Comparison of ENCODE assay signal across 8 cellular contexts in the genomic region with DNA sequence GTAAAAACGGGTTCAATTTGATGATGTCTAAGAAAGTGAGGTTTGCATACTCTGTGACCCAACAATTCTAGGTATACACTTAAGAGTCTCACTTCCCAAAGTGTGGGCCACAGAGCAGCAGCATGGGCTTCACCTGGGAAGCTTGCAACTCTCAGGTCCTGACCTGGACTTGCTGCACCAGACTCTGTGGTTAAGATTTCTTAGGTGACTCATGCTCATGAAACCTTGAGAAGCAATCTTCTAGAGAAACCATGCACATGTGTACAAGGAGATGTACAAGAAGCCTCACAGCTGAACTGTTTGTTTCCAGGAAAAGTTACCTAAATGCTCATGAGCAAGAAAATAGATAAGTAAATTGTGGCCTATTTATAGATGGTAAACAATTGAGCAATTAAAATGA. TPM values are rescaled to one million over a fixed set of nuclear protein-coding genes. Genes with fewer than 3 reads are reported as not detected.
DNase-seq lines count a peak whose midpoint lies in the region; ATAC-seq and TF ChIP-seq lines count a peak whose summit lies in the region.

No MANE protein-coding gene starts in this region.

- TF ChIP-seq POLR2A in esophagus muscularis mucosa (IDR thresholded peaks at IDR 0.05; ENCODE audit: low read depth), result no peak

- no peaks in the 10 kb centered on the region for H3K79me2 ChIP-seq in osteoblast (ENCODE audit: insufficient read depth, low read length)

- H3K27ac ChIP-seq in brain microvascular endothelial cell (no peak overlapping the region), esophagus muscularis mucosa (replicated peaks in 1 of 4) (no peak overlapping the region), osteoblast (ENCODE audit: low read depth, low read length) (no peak overlapping the region)

- TF ChIP-seq CTCF in brain microvascular endothelial cell (IDR thresholded peaks at IDR 0.05; ENCODE audit: low read depth, low read length, missing control alignments), result no peak
- TF ChIP-seq CTCF in esophagus muscularis mucosa (IDR thresholded peaks at IDR 0.05), result no peak
- no peak for TF ChIP-seq CTCF in osteoblast (IDR thresholded peaks at IDR 0.05; ENCODE audit: extremely low read depth, low read depth, low read length)

- H3K36me3 ChIP-seq in brain microvascular endothelial cell (replicated peaks), result peaks cover 3% of the 10 kb centered on the region
- H3K36me3 ChIP-seq in esophagus muscularis mucosa, result peaks cover 3 to 27% (median 9%) of the 10 kb centered on the region in 4 donors
- peaks cover 12% of the 10 kb centered on the region for H3K36me3 ChIP-seq in osteoblast (ENCODE audit: insufficient read depth, low read length)

- DNase-seq in EL (peak; percentile 57), brain microvascular endothelial cell (peak; percentile 42), NCI-H1436 treated with DMSO at 0.1 percent for 48 hours (lab: John Stamatoyannopoulos, UW) (no peak), esophagus muscularis mucosa (ENCODE audit: extremely low spot score) (no peak), NCI-H524 treated with DMSO at 0.1 percent for 48 hours (lab: John Stamatoyannopoulos, UW) (no peak), osteoblast (ENCODE audit: insufficient read length, low spot score, missing footprints) (no peak)

- intact Hi-C loops in esophagus muscularis mucosa (cut with DNase I), result no loop called here

- in situ Hi-C loops in brain microvascular endothelial cell (cut with HindIII; ENCODE audit: low pct_ligation_motif_present, low sequenced_read_pairs), result no loop called here

- ATAC-seq in GM19397 (IDR thresholded peaks at IDR 0.05; ENCODE audit: unreplicated experiment) (peak; percentile 91), HG03280 (IDR thresholded peaks at IDR 0.05; ENCODE audit: unreplicated experiment) (peak; percentile 95)

- H3K4me3 ChIP-seq in brain microvascular endothelial cell (ENCODE audit: low read depth, low read length) (no peak overlapping the region), esophagus muscularis mucosa (no peak overlapping the region), osteoblast (ENCODE audit: insufficient read depth, low read length) (no peak overlapping the region)

- H4K20me1 ChIP-seq in osteoblast (ENCODE audit: insufficient read depth, low read length), result no peaks in the 10 kb centered on the region

- H3K4me1 ChIP-seq in esophagus muscularis mucosa (no peaks in the 10 kb centered on the region), osteoblast (ENCODE audit: insufficient read depth, low read length) (no peaks in the 10 kb centered on the region)

- H3K27me3 ChIP-seq in brain microvascular endothelial cell (replicated peaks) (no peaks in the 10 kb centered on the region), esophagus muscularis mucosa (no peaks in the 10 kb centered on the region), osteoblast (ENCODE audit: insufficient read depth, low read length) (no peaks in the 10 kb centered on the region)

- H3K9me3 ChIP-seq in esophagus muscularis mucosa, result no peaks in the 10 kb centered on the region
- no peaks in the 10 kb centered on the region for H3K9me3 ChIP-seq in osteoblast (ENCODE audit: low read depth, low read length)

- no peak for TF ChIP-seq EP300 in esophagus muscularis mucosa (IDR thresholded peaks at IDR 0.05)

- H3K4me2 ChIP-seq in osteoblast (ENCODE audit: insufficient read depth, low read length), result no peak overlapping the region

- 100% methylated on average over 1 of the region's 1 CpG for WGBS in esophagus muscularis mucosa

- no peak overlapping the region for H2AFZ ChIP-seq in osteoblast (ENCODE audit: low read length)

RNA-seq across cellular contexts. Expression of gene DNAJC21, which starts 30.0 kb away (rescaled TPM):
- total RNA-seq in esophagus muscularis mucosa (10 to 100 TPM; 54.5 to 85.6 (median 61.5) TPM), osteoblast (31.5 and 32.2 TPM in 2 replicates)

RNA-seq across cellular contexts. Expression of gene BRIX1, which starts 43.8 kb away (rescaled TPM):
- total RNA-seq in esophagus muscularis mucosa (10 to 100 TPM; 18.4 to 31.8 (median 19.8) TPM), osteoblast (54.2 and 59.7 TPM in 2 replicates)

RNA-seq across cellular contexts. Expression of gene RAD1, which starts 44.0 kb away (rescaled TPM):
- total RNA-seq in esophagus muscularis mucosa, result 10 to 100 TPM; 22.5 to 62.1 (median 39.6) TPM
- total RNA-seq in osteoblast, result 54.6 and 58.3 TPM in 2 replicates

Comparison
In these comparisons a context has a peak if more than half of its experiments do, and no peak if none do; other contexts are left out.
1. DNase-seq: peak in EL (single experiment) and brain microvascular endothelial cell (single experiment); none in NCI-H1436 treated with DMSO at 0.1 percent for 48 hours (single experiment), esophagus muscularis mucosa (single experiment), NCI-H524 treated with DMSO at 0.1 percent for 48 hours (single experiment) and osteoblast (single experiment).